ENCODE assay signal across 4 cellular contexts in the genomic region with DNA sequence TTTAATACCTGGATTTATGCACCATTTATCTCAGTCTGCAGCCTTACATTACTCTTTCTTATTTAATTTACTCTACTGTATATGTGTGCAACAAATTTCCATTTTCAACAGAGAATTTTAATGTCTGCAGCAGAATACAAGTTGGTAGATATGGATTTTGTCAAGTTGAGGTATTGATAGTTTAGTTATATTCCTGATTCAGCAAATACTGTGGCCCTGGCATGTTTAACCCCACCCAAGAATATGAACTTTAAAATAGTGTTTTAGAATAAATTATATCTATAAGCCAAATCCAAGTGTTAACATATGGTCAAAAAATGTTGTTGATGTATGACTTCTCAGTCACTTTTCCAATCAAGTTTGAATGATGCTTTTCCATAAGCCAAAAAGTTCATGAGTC.
TF ChIP-seq lines count a peak whose summit lies in the region.

No MANE protein-coding gene starts in this region.

TF ChIP-seq in HepG2, 621 proteins besides CTCF, POLR2A, EP300 and RAD21:
- no peak for TF ChIP-seq ZMAT3 (CRISPR knock-in tag; conservative IDR thresholded peaks at IDR 0.05)
- TF ChIP-seq KDM2A (CRISPR knock-in tag; IDR thresholded peaks at IDR 0.05; ENCODE audit: borderline replicate concordance, low read depth), result no peak
- peak; percentile 64 for TF ChIP-seq MAFF (IDR thresholded peaks at IDR 0.05; ENCODE audit: low read depth, low read length)
- TF ChIP-seq CCAR2 (optimal IDR thresholded peaks at IDR 0.05; ENCODE audit: low read depth, low read length), result no peak
- TF ChIP-seq, protein P1, sequence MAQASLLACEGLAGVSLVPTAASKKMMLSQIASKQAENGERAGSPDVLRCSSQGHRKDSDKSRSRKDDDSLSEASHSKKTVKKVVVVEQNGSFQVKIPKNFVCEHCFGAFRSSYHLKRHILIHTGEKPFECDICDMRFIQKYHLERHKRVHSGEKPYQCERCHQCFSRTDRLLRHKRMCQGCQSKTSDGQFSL (CRISPR knock-in tag; IDR thresholded peaks at IDR 0.05), result no peak
- TF ChIP-seq MAFK (conservative IDR thresholded peaks at IDR 0.05 in 1 of 2, IDR thresholded peaks at IDR 0.05 in 1 of 2; ENCODE audit: low read length in 2 of 2), result peak; percentile 60 to 80; a peak in 3 of 4 replicates
- TF ChIP-seq ZNF234 (CRISPR knock-in tag; conservative IDR thresholded peaks at IDR 0.05), result no peak
- TF ChIP-seq, protein P2, sequence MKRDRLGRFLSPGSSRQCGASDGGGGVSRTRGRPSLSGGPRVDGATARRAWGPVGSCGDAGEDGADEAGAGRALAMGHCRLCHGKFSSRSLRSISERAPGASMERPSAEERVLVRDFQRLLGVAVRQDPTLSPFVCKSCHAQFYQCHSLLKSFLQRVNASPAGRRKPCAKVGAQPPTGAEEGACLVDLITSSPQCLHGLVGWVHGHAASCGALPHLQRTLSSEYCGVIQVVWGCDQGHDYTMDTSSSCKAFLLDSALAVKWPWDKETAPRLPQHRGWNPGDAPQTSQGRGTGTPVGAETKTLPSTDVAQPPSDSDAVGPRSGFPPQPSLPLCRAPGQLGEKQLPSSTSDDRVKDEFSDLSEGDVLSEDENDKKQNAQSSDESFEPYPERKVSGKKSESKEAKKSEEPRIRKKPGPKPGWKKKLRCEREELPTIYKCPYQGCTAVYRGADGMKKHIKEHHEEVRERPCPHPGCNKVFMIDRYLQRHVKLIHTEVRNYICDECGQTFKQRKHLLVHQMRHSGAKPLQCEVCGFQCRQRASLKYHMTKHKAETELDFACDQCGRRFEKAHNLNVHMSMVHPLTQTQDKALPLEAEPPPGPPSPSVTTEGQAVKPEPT (CRISPR knock-in tag; IDR thresholded peaks at IDR 0.05; ENCODE audit: low read depth), result no peak
- TF ChIP-seq ZNF674 (CRISPR knock-in tag; IDR thresholded peaks at IDR 0.05; ENCODE audit: low read depth), result no peak

TF ChIP-seq in A549, 52 proteins besides CTCF, POLR2A, EP300 and RAD21:
- TF ChIP-seq HOXA7 (CRISPR knock-in tag; IDR thresholded peaks at IDR 0.05) (no peak), MAFK (IDR thresholded peaks at IDR 0.05; ENCODE audit: partially characterized antibody) (peak; percentile 29)

TF ChIP-seq in IMR-90, 13 proteins besides CTCF, POLR2A, EP300 and RAD21:
- TF ChIP-seq RCOR1 (IDR thresholded peaks at IDR 0.05; ENCODE audit: insufficient replicate concordance, low read length) (no peak), BHLHE40 (IDR thresholded peaks at IDR 0.05; ENCODE audit: low read depth, low read length) (no peak), MXI1 (IDR thresholded peaks at IDR 0.05; ENCODE audit: borderline replicate concordance, low read depth, low read length) (no peak), CEBPB (IDR thresholded peaks at IDR 0.05; ENCODE audit: low read depth, low read length) (no peak), MAFK (IDR thresholded peaks at IDR 0.05; ENCODE audit: low read depth, low read length) (peak; percentile 48), NFE2L2 (IDR thresholded peaks at IDR 0.05; ENCODE audit: low read depth, low read length) (no peak)
- TF ChIP-seq, protein P3, sequence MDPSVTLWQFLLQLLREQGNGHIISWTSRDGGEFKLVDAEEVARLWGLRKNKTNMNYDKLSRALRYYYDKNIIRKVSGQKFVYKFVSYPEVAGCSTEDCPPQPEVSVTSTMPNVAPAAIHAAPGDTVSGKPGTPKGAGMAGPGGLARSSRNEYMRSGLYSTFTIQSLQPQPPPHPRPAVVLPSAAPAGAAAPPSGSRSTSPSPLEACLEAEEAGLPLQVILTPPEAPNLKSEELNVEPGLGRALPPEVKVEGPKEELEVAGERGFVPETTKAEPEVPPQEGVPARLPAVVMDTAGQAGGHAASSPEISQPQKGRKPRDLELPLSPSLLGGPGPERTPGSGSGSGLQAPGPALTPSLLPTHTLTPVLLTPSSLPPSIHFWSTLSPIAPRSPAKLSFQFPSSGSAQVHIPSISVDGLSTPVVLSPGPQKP (IDR thresholded peaks at IDR 0.05; ENCODE audit: borderline replicate concordance, low read depth, low read length), result no peak

TF ChIP-seq in K562, 482 proteins besides CTCF, POLR2A, EP300 and RAD21:
- TF ChIP-seq MAFF (IDR thresholded peaks at IDR 0.05; ENCODE audit: low read length), result peak; percentile 42; the same call in 1 of the 2 replicates
- TF ChIP-seq MEF2D (tag; conservative IDR thresholded peaks at IDR 0.05; ENCODE audit: low read depth), result no peak
